In the genomic region with DNA sequence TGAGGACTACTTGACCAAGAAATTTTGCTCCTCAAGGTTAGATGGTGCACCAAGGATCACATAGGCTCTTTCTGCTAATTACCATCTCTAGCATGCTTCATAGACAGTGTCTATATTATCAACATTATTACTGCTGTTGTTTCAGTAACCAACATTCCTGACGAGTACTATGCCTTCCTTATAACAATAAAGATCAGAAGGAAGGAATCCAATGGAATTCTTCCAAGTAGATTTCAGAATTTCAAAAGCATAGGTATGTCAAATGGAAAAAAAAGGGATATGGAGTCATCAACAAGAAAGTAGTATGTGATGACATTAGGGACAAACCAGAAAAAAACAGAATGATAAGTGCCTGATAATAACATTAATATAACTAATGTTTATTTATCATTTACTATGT, we compare ENCODE assay signal across 15 cellular contexts. TPM values are rescaled to one million over a fixed set of nuclear protein-coding genes. Genes with fewer than 3 reads are reported as not detected.
DNase-seq lines count a peak whose midpoint lies in the region; FAIRE-seq and TF ChIP-seq lines count a peak whose summit lies in the region.
"Had no signal": no experiment of that assay in that cellular context is flagged by ENCODE, and none has a peak within 500 bp of the region (broad histone marks: within the 10 kb centered on the region; RNA-seq: fewer than 3 reads in every experiment).

No MANE protein-coding gene starts in this region.

- no peaks in the 10 kb centered on the region for H3K79me2 ChIP-seq in astrocyte (ENCODE audit: insufficient read depth, low read length)

- no peaks in the 10 kb centered on the region for H3K4me1 Mint-ChIP-seq in astrocyte (ENCODE audit: low read depth, unreplicated experiment)
- H3K4me1 Mint-ChIP-seq: GM23338 had no signal

- intact Hi-C loops in breast epithelium (cut with DNase I; ENCODE audit: low total_unique reads), result no loop called here

- TF ChIP-seq CTCF in astrocyte (IDR thresholded peaks at IDR 0.05; ENCODE audit: insufficient read depth, low read depth, low read length) (no peak), fibroblast of pulmonary artery (IDR thresholded peaks at IDR 0.05; ENCODE audit: low read length, missing control alignments) (no peak), breast epithelium (IDR thresholded peaks at IDR 0.05) (no peak)

- H3K27ac Mint-ChIP-seq in astrocyte (ENCODE audit: unreplicated experiment), result no peak overlapping the region
- H3K27ac Mint-ChIP-seq: GM23338 had no signal

- no peaks in the 10 kb centered on the region for H3K9me3 Mint-ChIP-seq in astrocyte (ENCODE audit: unreplicated experiment)

- H4K20me1 ChIP-seq in astrocyte (ENCODE audit: insufficient read depth, low read length), result no peaks in the 10 kb centered on the region
- H4K20me1 ChIP-seq: BLaER1 treated with 17β-estradiol and CSF1 and Interleukin-3, amounts not matched to agents 10 nM and 100 nM had no signal

- H3K4me3 ChIP-seq in astrocyte (ENCODE audit: insufficient read depth, low read depth, low read length) (no peak overlapping the region), fibroblast of pulmonary artery (replicated peaks; ENCODE audit: low read depth, low read length) (no peak overlapping the region), breast epithelium (no peak overlapping the region)
- H3K4me3 ChIP-seq: BLaER1 treated with 17β-estradiol and CSF1 and Interleukin-3, amounts not matched to agents 10 nM and 100 nM; GM23338 had no signal

- peak; percentile 33 for FAIRE-seq in GM12891 (lab: Jason Lieb, UNC)
- peak; percentile 5 for FAIRE-seq in astrocyte (lab: Jason Lieb, UNC)
- FAIRE-seq: G401.6 had no signal

- H3K9ac ChIP-seq in astrocyte (ENCODE audit: low read length), result no peak overlapping the region
- H3K9ac ChIP-seq: BLaER1 treated with 17β-estradiol and CSF1 and Interleukin-3, amounts not matched to agents 10 nM and 100 nM; KMS-11 had no signal

- H3K36me3 ChIP-seq in astrocyte (ENCODE audit: insufficient read depth, low read length) (no peaks in the 10 kb centered on the region), breast epithelium (no peaks in the 10 kb centered on the region)
- H3K36me3 ChIP-seq: BLaER1 treated with 17β-estradiol and CSF1 and Interleukin-3, amounts not matched to agents 10 nM and 100 nM had no signal

- H3K9me3 ChIP-seq in astrocyte (ENCODE audit: insufficient read depth, low read depth, low read length) (no peaks in the 10 kb centered on the region), breast epithelium (peaks cover 0 to 8% of the 10 kb centered on the region in 2 donors)

- TF ChIP-seq POLR2A in GM12891 (IDR thresholded peaks at IDR 0.05; ENCODE audit: low read depth, low read length), result no peak
- TF ChIP-seq POLR2A in breast epithelium (IDR thresholded peaks at IDR 0.05), result no peak

- no peaks in the 10 kb centered on the region for H3K27me3 ChIP-seq in astrocyte (ENCODE audit: insufficient read depth, low read length)
- H3K27me3 ChIP-seq in breast epithelium, result no peaks in the 10 kb centered on the region
- H3K27me3 ChIP-seq: BLaER1 treated with 17β-estradiol and CSF1 and Interleukin-3, amounts not matched to agents 10 nM and 100 nM had no signal

- no peak overlapping the region for H3K4me2 ChIP-seq in astrocyte (ENCODE audit: low read length)
- H3K4me2 ChIP-seq: BLaER1 treated with 17β-estradiol and CSF1 and Interleukin-3, amounts not matched to agents 10 nM and 100 nM; GM23338; KMS-11 had no signal

- H3K4me3 Mint-ChIP-seq in astrocyte (ENCODE audit: unreplicated experiment), result no peak overlapping the region
- H3K4me3 Mint-ChIP-seq: GM23338 had no signal

- H2AFZ ChIP-seq in astrocyte (ENCODE audit: low read depth, low read length), result no peak overlapping the region
- H2AFZ ChIP-seq: GM23338 had no signal

- no peaks in the 10 kb centered on the region for H3K36me3 Mint-ChIP-seq in astrocyte (ENCODE audit: low read depth, unreplicated experiment)

- H3K4me1 ChIP-seq in astrocyte (ENCODE audit: insufficient read depth, low read length) (no peaks in the 10 kb centered on the region), breast epithelium (no peaks in the 10 kb centered on the region)
- H3K4me1 ChIP-seq: BLaER1 treated with 17β-estradiol and CSF1 and Interleukin-3, amounts not matched to agents 10 nM and 100 nM had no signal

- DNase-seq in GM12891 (ENCODE audit: insufficient read length, low spot score), result no peak
- DNase-seq in astrocyte (ENCODE audit: low read depth), result peak; percentile 14
- DNase-seq in fibroblast of pulmonary artery (ENCODE audit: low read depth), result peak; percentile 6
- DNase-seq in breast epithelium (ENCODE audit: low spot score in 2 of 2), result no peak
- no peak for DNase-seq in islet precursor cell
- DNase-seq in anterior cingulate cortex (lab: John Stamatoyannopoulos, UW), result no peak
- no peak for DNase-seq in DMS53 (lab: John Stamatoyannopoulos, UW)
- DNase-seq: DMS153, NCI-H1092, NCI-H1694, NCI-H774 had no signal

- H3K27me3 Mint-ChIP-seq in astrocyte (ENCODE audit: low read depth, unreplicated experiment), result peaks cover 9% of the 10 kb centered on the region

- H3K27ac ChIP-seq in astrocyte (ENCODE audit: low read depth, low read length), result no peak overlapping the region
- no peak overlapping the region for H3K27ac ChIP-seq in breast epithelium
- H3K27ac ChIP-seq: BLaER1 treated with 17β-estradiol and CSF1 and Interleukin-3, amounts not matched to agents 10 nM and 100 nM; KMS-11 had no signal

TF ChIP-seq in GM12891, 5 proteins besides CTCF, POLR2A, EP300 and RAD21:
- no peak for TF ChIP-seq POLR2AphosphoS5 (IDR thresholded peaks at IDR 0.05; ENCODE audit: low read depth, low read length)
- no peak for TF ChIP-seq TAF1 (IDR thresholded peaks at IDR 0.05; ENCODE audit: low read depth, low read length)
- TF ChIP-seq SPI1 (IDR thresholded peaks at IDR 0.05; ENCODE audit: low read depth, low read length), result no peak
- TF ChIP-seq POU2F2 (IDR thresholded peaks at IDR 0.05; ENCODE audit: low read depth, low read length), result no peak
- TF ChIP-seq PAX5 (IDR thresholded peaks at IDR 0.05; ENCODE audit: insufficient read depth, low read length, severe bottlenecking), result no peak

RNA-seq across cellular contexts. Expression of a gene that starts 39.6 kb away (rescaled TPM):
- 5.0 TPM for polyA plus RNA-seq in GM12891 (2012; ENCODE audit: low read depth, missing spikeins)
- 36.7 and 37.7 TPM in 2 replicates for total RNA-seq in astrocyte
- 10 to 100 TPM; 39.0 to 61.1 (median 43.5) TPM for total RNA-seq in breast epithelium

Comparison
In these comparisons a context has a peak if more than half of its experiments do, and no peak if none do; other contexts are left out.
1. DNase-seq: peak in astrocyte (single experiment) and fibroblast of pulmonary artery (single experiment); none in GM12891 (single experiment), breast epithelium (0 of 2), islet precursor cell (single experiment), anterior cingulate cortex (0 of 58) and DMS53 (single experiment).